Comparison of ENCODE assay signal across 9 cellular contexts in genomic region chr20:34703061-34703572, GRCh38. TPM values are rescaled to one million over a fixed set of nuclear protein-coding genes. Genes with fewer than 3 reads are reported as not detected.
DNase-seq lines count a peak whose midpoint lies in the region; ATAC-seq, FAIRE-seq and TF ChIP-seq lines count a peak whose summit lies in the region.
"Had no signal": no experiment of that assay in that cellular context is flagged by ENCODE, and none has a peak within 500 bp of the region (broad histone marks: within the 10 kb centered on the region; RNA-seq: fewer than 3 reads in every experiment).

No MANE protein-coding gene starts in this region.

- H3K18ac ChIP-seq in mesendoderm (ENCODE audit: low read length): no peak overlapping the region

- in situ Hi-C loops in K562 (cut with MboI): loop anchor here (10.0 kb wide), 2 partner anchors 168 to 388 kb away; no protein-coding TSS in a partner anchor

- no peak for TF ChIP-seq RAD21 in K562 (CRISPR knock-in tag; conservative IDR thresholded peaks at IDR 0.05 in 1 of 2, IDR thresholded peaks at IDR 0.05 in 1 of 2)

- ATAC-seq in left ventricle myocardium superior (no peak), K562 (no peak), upper lobe of right lung (no peak), HG03469 (IDR thresholded peaks at IDR 0.05; ENCODE audit: unreplicated experiment) (no peak)

- peak overlapping the region; percentile 80 for H3K23ac ChIP-seq in mesendoderm (ENCODE audit: low read length)

- H2BK120ac ChIP-seq in mesendoderm (ENCODE audit: low read depth, low read length): no peak overlapping the region

- H4K20me1 ChIP-seq in K562 (replicated peaks; ENCODE audit: control insufficient read depth, insufficient read depth, low read length): no peaks in the 10 kb centered on the region

- peaks cover 14% of the 10 kb centered on the region for H3K4me1 ChIP-seq in cardiac muscle cell (ENCODE audit: low read depth)
- H3K4me1 ChIP-seq in K562 (replicated peaks in 1 of 2; ENCODE audit: control insufficient read depth in 2 of 2, insufficient read depth in 2 of 2, low read length in 2 of 2): peaks cover 16 to 19% of the 10 kb centered on the region in 2 experiments
- H3K4me1 ChIP-seq in mesendoderm (ENCODE audit: control insufficient read depth, low read depth, low read length): no peaks in the 10 kb centered on the region
- H3K4me1 ChIP-seq in upper lobe of right lung: peaks cover 18% of the 10 kb centered on the region

- H4K8ac ChIP-seq in mesendoderm (ENCODE audit: low read depth, low read length): no peak overlapping the region

- H3K9me1 ChIP-seq in K562 (ENCODE audit: control insufficient read depth, insufficient read depth, low read length): no peaks in the 10 kb centered on the region

- no peak for TF ChIP-seq EP300 in K562 (IDR thresholded peaks at IDR 0.05; ENCODE audit: low read length)

- intact Hi-C loops in left ventricle myocardium superior (cut with micrococcal nuclease) (loop anchor here (10.0 kb wide), 1 partner anchor 168 kb away; no protein-coding TSS in a partner anchor), K562 (cut with micrococcal nuclease) (no loop called here), upper lobe of right lung (cut with DNase I) (no loop called here)

- H3K36me3 ChIP-seq in cardiac muscle cell: no peaks in the 10 kb centered on the region
- no peaks in the 10 kb centered on the region for H3K36me3 ChIP-seq in K562 (ENCODE audit: control insufficient read depth, insufficient read depth, low read length)
- no peaks in the 10 kb centered on the region for H3K36me3 ChIP-seq in mesendoderm (ENCODE audit: control insufficient read depth, insufficient read depth, low read length)
- H3K36me3 ChIP-seq in upper lobe of right lung: no peaks in the 10 kb centered on the region

- H3K79me2 ChIP-seq in K562 (ENCODE audit: control insufficient read depth, insufficient read depth, low read length) (no peaks in the 10 kb centered on the region), mesendoderm (ENCODE audit: control insufficient read depth, insufficient read depth, low read length) (no peaks in the 10 kb centered on the region)

- peak overlapping the region; percentile 84 for H2AFZ ChIP-seq in K562 (ENCODE audit: low read depth, low read length)

- no peak overlapping the region for H3K27ac ChIP-seq in cardiac muscle cell
- no peak overlapping the region for H3K27ac ChIP-seq in K562 (ENCODE audit: extremely low read depth, low read depth, low read length)
- no peak overlapping the region for H3K27ac ChIP-seq in mesendoderm (ENCODE audit: low read depth, low read length)
- H3K27ac ChIP-seq in upper lobe of right lung: peak overlapping the region; percentile 98
- H3K27ac ChIP-seq: HL-60 had no signal

- no peak for DNase-seq in cardiac muscle cell (ENCODE audit: low read depth in 1 of 2, low spot score in 1 of 2)
- no peak for DNase-seq in left ventricle myocardium superior
- no peak for DNase-seq in K562 (ENCODE audit: extremely low read depth in 1 of 4, low spot score in 3 of 4)
- DNase-seq in mesendoderm: no peak
- DNase-seq in upper lobe of right lung: no peak
- no peak for DNase-seq in H4 (ENCODE audit: low spot score)
- DNase-seq in stimulated activated naive CD4-positive, alpha-beta T cell (lab: John Stamatoyannopoulos, UW): no peak

- H3K56ac ChIP-seq in mesendoderm (ENCODE audit: low read length): peak overlapping the region; percentile 96

- no peak overlapping the region for H3K4ac ChIP-seq in mesendoderm (ENCODE audit: low read depth, low read length)

- H3K27me3 ChIP-seq in cardiac muscle cell (no peaks in the 10 kb centered on the region), K562 (ENCODE audit: control insufficient read depth in 2 of 2, insufficient read depth in 2 of 2, low read length in 2 of 2) (no peaks in the 10 kb centered on the region), mesendoderm (ENCODE audit: insufficient read depth, low read length, poor library complexity) (no peaks in the 10 kb centered on the region), upper lobe of right lung (no peaks in the 10 kb centered on the region)

- no peaks in the 10 kb centered on the region for H3K79me1 ChIP-seq in mesendoderm (ENCODE audit: low read length)

- H2BK5ac ChIP-seq in mesendoderm (ENCODE audit: low read length): no peak overlapping the region

- no peak overlapping the region for H4K5ac ChIP-seq in mesendoderm (ENCODE audit: low read length)

- TF ChIP-seq CTCF in cardiac muscle cell (IDR thresholded peaks at IDR 0.05; ENCODE audit: low read depth, low read length): no peak
- TF ChIP-seq CTCF in K562 (IDR thresholded peaks at IDR 0.05 in 2 of 3, conservative IDR thresholded peaks at IDR 0.05 in 1 of 3; ENCODE audit: insufficient read depth in 2 of 3, low read depth in 1 of 3, low read length in 3 of 3): no peak
- TF ChIP-seq CTCF in upper lobe of right lung (IDR thresholded peaks at IDR 0.05): no peak

- H3K4me3 ChIP-seq in cardiac muscle cell: peak overlapping the region; percentile 70
- H3K4me3 ChIP-seq in K562: peak overlapping the region; percentile 92; the same call in 1 of the 2 replicates
- peak overlapping the region; percentile 80 for H3K4me3 ChIP-seq in mesendoderm (ENCODE audit: low read length)
- H3K4me3 ChIP-seq in upper lobe of right lung: peak overlapping the region; percentile 72

- BruUV-seq in K562 (replicated peaks; lab: Mats Ljungman, UMichigan): no TSS peak

- H3K9ac ChIP-seq in K562 (ENCODE audit: insufficient read depth in 1 of 2, low read depth in 2 of 2, low read length in 2 of 2) (peak overlapping the region; percentile 60 to 87; a peak in 3 of 4 replicates), mesendoderm (ENCODE audit: low read length) (peak overlapping the region; percentile 92)

- POLR2A ChIA-PET in K562 (lab: Yijun Ruan, JAX): interaction anchor here (0.6 to 1.8 kb wide), 4 partner anchors 10 to 53 kb away, joined by 3 to 14 read pairs (median 5); no protein-coding TSS in a partner anchor

- CTCF ChIA-PET in K562 (lab: Yijun Ruan, JAX; ENCODE audit: low intra/inter-chr PET ratio): interaction anchor here (0.7 kb wide), 1 partner anchor 391 kb away, joined by 4 read pairs; no protein-coding TSS in a partner anchor

- H3K9me3 ChIP-seq in cardiac muscle cell (ENCODE audit: low read depth) (no peaks in the 10 kb centered on the region), K562 (replicated peaks; ENCODE audit: control insufficient read depth, insufficient read depth, low read depth, low read length) (no peaks in the 10 kb centered on the region), upper lobe of right lung (no peaks in the 10 kb centered on the region)

- FAIRE-seq in K562 (lab: Jason Lieb, UNC): no peak

- peak overlapping the region; percentile 90 for H3K4me2 ChIP-seq in K562 (ENCODE audit: insufficient read depth, low read length)
- peak overlapping the region; percentile 100 for H3K4me2 ChIP-seq in mesendoderm (ENCODE audit: low read length)

- TF ChIP-seq POLR2A in K562 (conservative IDR thresholded peaks at IDR 0.05): no peak

- 15% methylated on average over 5 of the region's 5 CpGs for WGBS in K562 (ENCODE audit: insufficient coverage, low coverage, missing lambda C conversion rate)
- WGBS in mesendoderm (ENCODE audit: extremely low coverage, insufficient coverage, low lambda C conversion rate): no CpG with 5 or more reads among the region's 5 CpGs

- no peak overlapping the region for H2BK15ac ChIP-seq in mesendoderm (replicated peaks; ENCODE audit: low read depth)

- H2AK5ac ChIP-seq in mesendoderm (ENCODE audit: low read length): no peak overlapping the region

RNA-seq across cellular contexts. Expression of gene TP53INP2, which starts 1.0 kb away (rescaled TPM):
- total RNA-seq in cardiac muscle cell (8.4 and 13.5 TPM in 2 replicates), left ventricle myocardium superior (146 TPM), K562 (2014; rRNA removed) (0.94 and 1.3 TPM in 2 replicates), K562 (2014; rRNA removed; fragmentation: Illumina TruSeq; extraction: Trizol) (0.62 and 0.93 TPM in 2 replicates), K562 (2015; rRNA removed; fragmentation: Illumina TruSeq; extraction: Trizol) (0.43 and 0.64 TPM in 2 replicates), K562 (2021) (3.6 and 4.2 TPM in 2 replicates), upper lobe of right lung (17.7 TPM)
- polyA plus RNA-seq in cardiac muscle cell (12.5 and 18.9 TPM in 2 replicates), K562 (2011; rRNA removed) (1.5 and 2.2 TPM in 2 replicates), K562 (2014; fragmentation: Illumina TruSeq; extraction: Trizol) (5.0 and 5.5 TPM in 2 replicates), K562 (2014; fragmentation: Nextera tagmentation; extraction: Ambion mirVana) (1 to 10 TPM; 1.0 to 1.1 TPM), K562 (2014; rRNA removed) (1.4 and 2.1 TPM in 2 replicates)
- 3.4 and 4.9 TPM in 2 replicates for total RNA-seq in K562 (2011; cell fraction: chromatin; rRNA removed; ENCODE audit: low replicate concordance)
- total RNA-seq in K562 (2011; cell fraction: nucleolus; rRNA removed): 2.6 and 3.3 TPM in 2 replicates
- 5.6 and 10.4 TPM in 2 replicates for total RNA-seq in K562 (2011; cell fraction: nucleoplasm; rRNA removed)
- polyA plus RNA-seq in K562 (2011; cell fraction: cytosol; rRNA removed): 1.7 and 2.3 TPM in 2 replicates
- polyA plus RNA-seq in K562 (2011; cell fraction: nucleus; rRNA removed): 4.1 and 6.3 TPM in 2 replicates
- polyA plus RNA-seq in K562 (2012): 5.1 and 5.8 TPM in 2 replicates
- 1.4 TPM in 2 replicates for polyA minus RNA-seq in K562 (2011; rRNA and poly(A)+ RNA removed)
- polyA minus RNA-seq in K562 (2011; cell fraction: cytosol; rRNA and poly(A)+ RNA removed): 1.8 and 1.9 TPM in 2 replicates
- polyA minus RNA-seq in K562 (2011; cell fraction: nucleus; rRNA and poly(A)+ RNA removed): 1.1 and 1.5 TPM in 2 replicates
- polyA plus RNA-seq in mesendoderm (2013, experiment 1 of 2): 5.2 TPM
- polyA plus RNA-seq in mesendoderm (2013, experiment 2 of 2): 5.6 TPM
- 4.2 and 6.1 TPM in 2 replicates for total RNA-seq in H4 (2014; rRNA removed; shearing (Covaris generic))

RNA-seq across cellular contexts. Expression of gene PIGU, which starts 26.2 kb away (rescaled TPM):
- 22.8 and 25.1 TPM in 2 replicates for total RNA-seq in cardiac muscle cell
- polyA plus RNA-seq in cardiac muscle cell: 37.9 and 40.9 TPM in 2 replicates
- total RNA-seq in left ventricle myocardium superior: 14.5 TPM
- 104 and 126 TPM in 2 replicates for total RNA-seq in K562 (2011; cell fraction: chromatin; rRNA removed; ENCODE audit: low replicate concordance)
- total RNA-seq in K562 (2011; cell fraction: nucleolus; rRNA removed): 77.5 and 77.6 TPM in 2 replicates
- total RNA-seq in K562 (2011; cell fraction: nucleoplasm; rRNA removed): 79.1 and 90.9 TPM in 2 replicates
- total RNA-seq in K562 (2014; rRNA removed): 14.9 and 19.9 TPM in 2 replicates
- 28.1 and 32.0 TPM in 2 replicates for total RNA-seq in K562 (2014; rRNA removed; fragmentation: Illumina TruSeq; extraction: Trizol)
- total RNA-seq in K562 (2015; rRNA removed; fragmentation: Illumina TruSeq; extraction: Trizol): 32.1 and 32.4 TPM in 2 replicates
- total RNA-seq in K562 (2021): 25.0 and 26.0 TPM in 2 replicates
- polyA plus RNA-seq in K562 (2011; rRNA removed): 92.0 and 100 TPM in 2 replicates
- polyA plus RNA-seq in K562 (2011; cell fraction: cytosol; rRNA removed): 78.9 and 136 TPM in 2 replicates
- 39.0 and 68.4 TPM in 2 replicates for polyA plus RNA-seq in K562 (2011; cell fraction: nucleus; rRNA removed)
- polyA plus RNA-seq in K562 (2012): 29.3 and 31.6 TPM in 2 replicates
- polyA plus RNA-seq in K562 (2014; fragmentation: Illumina TruSeq; extraction: Trizol): 50.5 and 63.3 TPM in 2 replicates
- polyA plus RNA-seq in K562 (2014; fragmentation: Nextera tagmentation; extraction: Ambion mirVana): 10 to 100 TPM in 1 of 2 experiments, 1 to 10 TPM in 1; 6.5 to 14.2 TPM
- 28.9 and 37.2 TPM in 2 replicates for polyA plus RNA-seq in K562 (2014; rRNA removed)
- polyA minus RNA-seq in K562 (2011; rRNA and poly(A)+ RNA removed): 77.8 and 84.0 TPM in 2 replicates
- 28.4 and 29.1 TPM in 2 replicates for polyA minus RNA-seq in K562 (2011; cell fraction: cytosol; rRNA and poly(A)+ RNA removed)
- polyA minus RNA-seq in K562 (2011; cell fraction: nucleus; rRNA and poly(A)+ RNA removed): 10.9 and 24.0 TPM in 2 replicates
- polyA plus RNA-seq in mesendoderm (2013, experiment 1 of 2): 28.5 TPM
- polyA plus RNA-seq in mesendoderm (2013, experiment 2 of 2): 28.7 TPM
- total RNA-seq in upper lobe of right lung: 13.2 TPM
- 20.9 and 35.8 TPM in 2 replicates for total RNA-seq in H4 (2014; rRNA removed; shearing (Covaris generic))
